ENCODE assay signal across 8 cellular contexts in the genomic region with DNA sequence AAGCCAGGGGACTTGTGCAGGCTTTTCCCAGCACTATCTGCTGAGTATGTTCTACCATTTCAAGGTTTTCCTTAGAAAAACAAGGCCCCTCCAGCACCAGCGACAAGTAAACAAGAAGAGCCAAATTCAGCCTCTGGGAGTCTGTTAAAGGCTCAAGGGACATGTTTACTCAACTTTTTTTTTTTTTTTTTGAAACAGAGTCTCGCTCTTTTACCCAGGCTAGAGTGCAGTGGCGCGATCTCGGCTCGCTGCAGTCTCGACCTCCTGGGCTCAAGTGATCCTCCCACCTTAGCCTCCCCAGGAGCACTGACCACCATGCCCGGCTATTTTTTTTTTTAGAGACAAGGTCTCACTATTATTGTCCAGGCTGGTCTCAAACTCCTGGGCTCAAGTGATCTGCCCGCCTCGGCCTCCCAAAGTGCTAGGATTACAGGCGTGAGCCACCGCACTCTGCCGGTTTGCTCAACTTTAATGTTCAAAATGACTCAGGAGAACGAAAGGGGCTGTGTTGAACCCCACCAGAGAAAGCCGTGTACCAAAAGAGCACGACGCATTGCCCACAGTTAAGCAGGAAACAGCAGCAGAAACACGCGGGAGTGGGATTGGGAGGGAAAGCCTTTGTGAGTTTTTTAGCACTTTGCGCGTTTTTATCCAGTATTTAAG. TPM values are rescaled to one million over a fixed set of nuclear protein-coding genes. Genes with fewer than 3 reads are reported as not detected.
DNase-seq lines count a peak whose midpoint lies in the region; ATAC-seq, FAIRE-seq and TF ChIP-seq lines count a peak whose summit lies in the region.

No MANE protein-coding gene starts in this region.

- H3K27ac ChIP-seq in VCaP = peak overlapping the region; percentile 80
- H3K27ac ChIP-seq in pancreas = peak overlapping the region in 3 of 4 donors; percentile 50 to 91 (median 74)

- FAIRE-seq in pancreas (lab: Jason Lieb, UNC) = no peak

- peaks cover 0 to 3% (median 0%) of the 10 kb centered on the region in 3 donors for H3K4me1 ChIP-seq in pancreas

- intact Hi-C loops in pancreas (cut with DNase I) = no loop called here

- DNase-seq in GM06990 (ENCODE audit: extremely low read depth, insufficient read length) (no peak), epithelial cell of proximal tubule (ENCODE audit: low read depth) (no peak), pancreas (peak in 1 of 6 donors; percentile 21), cortex of kidney (lab: John Stamatoyannopoulos, UW) (no peak), NCI-H2081 (lab: John Stamatoyannopoulos, UW) (no peak)

- H3K4me3 ChIP-seq in GM06990 (replicated peaks; ENCODE audit: low read depth, low read length) (peak overlapping the region; percentile 93), epithelial cell of proximal tubule (ENCODE audit: low read depth, low read length) (peak overlapping the region; percentile 86), pancreas (peak overlapping the region; percentile 63 to 92 (median 88))

- 4 to 6% methylated on average over 21 of the region's 21 CpGs for WGBS in pancreas, 2 donors

- H3K27me3 ChIP-seq in GM06990 (replicated peaks; ENCODE audit: control insufficient read depth, insufficient read depth, low read length) (no peaks in the 10 kb centered on the region), pancreas (no peaks in the 10 kb centered on the region)

- TF ChIP-seq CTCF in GM06990 (IDR thresholded peaks at IDR 0.05; ENCODE audit: insufficient read depth, low read length, poor library complexity, severe bottlenecking) (no peak), VCaP (conservative IDR thresholded peaks at IDR 0.05) (no peak), epithelial cell of proximal tubule (conservative IDR thresholded peaks at IDR 0.05; ENCODE audit: low read depth, low read length) (no peak), pancreas (IDR thresholded peaks at IDR 0.05) (no peak)

- H3K36me3 ChIP-seq in GM06990 (ENCODE audit: control insufficient read depth, insufficient read depth, low read length) (peaks cover 5% of the 10 kb centered on the region), pancreas (peaks cover 0 to 6% (median 2%) of the 10 kb centered on the region in 3 donors)

- H3K9me3 ChIP-seq in pancreas = no peaks in the 10 kb centered on the region

- ATAC-seq in HG02852 (IDR thresholded peaks at IDR 0.05; ENCODE audit: unreplicated experiment) = peak; percentile 22
- peak; percentile 5 to 38 (median 22) for ATAC-seq in pancreas
- ATAC-seq in HG02884 (IDR thresholded peaks at IDR 0.05; ENCODE audit: unreplicated experiment) = no peak

RNA-seq across cellular contexts. Expression of gene PRDX3, which starts 0.8 kb away (rescaled TPM):
- total RNA-seq in epithelial cell of proximal tubule (267 and 296 TPM in 2 replicates), pancreas (10 to 100 TPM; 27.1 to 59.3 (median 42.4) TPM)
- 10 to 100 TPM; 39.3 to 87.4 TPM for polyA plus RNA-seq in pancreas

RNA-seq across cellular contexts. Expression of gene SFXN4, which starts 12.3 kb away (rescaled TPM):
- 17.1 and 28.9 TPM in 2 replicates for total RNA-seq in epithelial cell of proximal tubule
- total RNA-seq in pancreas = 10 to 100 TPM; 16.1 to 28.4 (median 21.7) TPM
- polyA plus RNA-seq in pancreas = 10 to 100 TPM; 56.8 to 58.6 TPM

RNA-seq across cellular contexts. Expression of gene GRK5, which starts 29.5 kb away (rescaled TPM):
- total RNA-seq in epithelial cell of proximal tubule (2.5 and 2.8 TPM in 2 replicates), pancreas (1 to 10 TPM; 1.4 to 4.1 (median 2.2) TPM)
- polyA plus RNA-seq in pancreas = 1 to 10 TPM; 2.3 to 6.0 TPM
